Comparison of ENCODE assay signal across 8 cellular contexts in the genomic region with DNA sequence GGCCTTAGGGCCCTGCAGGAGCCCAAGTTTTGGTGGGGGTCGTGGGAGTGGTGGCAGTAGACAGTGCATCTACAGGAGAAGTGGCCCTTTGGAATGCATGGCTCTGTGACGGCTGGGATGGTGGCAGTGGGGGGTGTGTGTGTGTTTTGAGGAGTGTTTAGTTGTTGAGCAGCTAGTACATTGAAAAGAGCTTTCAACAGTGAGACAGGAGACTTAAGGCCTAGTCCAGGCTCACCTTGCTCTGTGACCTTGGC. TPM values are rescaled to one million over a fixed set of nuclear protein-coding genes. Genes with fewer than 3 reads are reported as not detected.
A peak's percentile ranks its signal among the peaks of the same experiment; 100 is the strongest.
DNase-seq lines count a peak whose midpoint lies in the region; ATAC-seq, FAIRE-seq and TF ChIP-seq lines count a peak whose summit lies in the region.

No MANE protein-coding gene starts in this region.

- H3F3A ChIP-seq in DOHH2 (ENCODE audit: control insufficient read depth, insufficient read depth), result peaks cover 9% of the 10 kb centered on the region

- peak in 2 of 4 donors; percentile 1 to 11 for ATAC-seq in pancreas
- ATAC-seq in HG03442 (IDR thresholded peaks at IDR 0.05; ENCODE audit: unreplicated experiment), result no peak
- ATAC-seq in GM21360 (IDR thresholded peaks at IDR 0.05; ENCODE audit: unreplicated experiment), result no peak

- in situ Hi-C loops in GM13976 (cut with MboI; ENCODE audit: low sequenced_read_pairs, unreplicated experiment), result no loop called here
- in situ Hi-C loops in KBM-7 (cut with MboI; ENCODE audit: low pct_unique_long_range_greater_than_20kb, low sequenced_read_pairs), result no loop called here

- peak overlapping the region; percentile 27; the same call in 1 of the 2 replicates for H3K27ac ChIP-seq in DOHH2 (ENCODE audit: low read depth, low read length)
- peak overlapping the region; percentile 86 to 96 (median 94) for H3K27ac ChIP-seq in pancreas

- H3K9me2 ChIP-seq in DOHH2 (replicated peaks; ENCODE audit: control insufficient read depth, low read length), result no peaks in the 10 kb centered on the region

- DNase-seq in OCI-M1 (lab: John Stamatoyannopoulos, UW) (peak; percentile 71), epithelial cell of proximal tubule (ENCODE audit: low read depth) (no peak), pancreas (peak in 1 of 6 donors; percentile 58), GM13976 (ENCODE audit: low spot score) (no peak), KBM-7 (no peak)

- 3 to 4% methylated on average over 2 of the region's 2 CpGs for WGBS in pancreas, 2 donors

- H3K9me3 ChIP-seq in DOHH2 (ENCODE audit: control insufficient read depth, insufficient read depth, low read length) (no peaks in the 10 kb centered on the region), pancreas (no peaks in the 10 kb centered on the region)

- H3K27me3 ChIP-seq in DOHH2 (ENCODE audit: control insufficient read depth, low read length) (no peaks in the 10 kb centered on the region), pancreas (no peaks in the 10 kb centered on the region)

- H3K4me1 ChIP-seq in DOHH2 (ENCODE audit: control insufficient read depth, low read length) (peaks cover 34% of the 10 kb centered on the region), pancreas (peaks cover 0 to 22% (median 19%) of the 10 kb centered on the region in 3 donors)

- no peaks in the 10 kb centered on the region for H3K79me2 ChIP-seq in DOHH2 (ENCODE audit: control insufficient read depth, low read length)

- no peaks in the 10 kb centered on the region for H3K36me3 ChIP-seq in DOHH2 (ENCODE audit: control insufficient read depth, low read length)
- H3K36me3 ChIP-seq in pancreas, result peaks cover 0 to 7% (median 0%) of the 10 kb centered on the region in 3 donors

- H3K4me2 ChIP-seq in DOHH2 (ENCODE audit: low read length), result peak overlapping the region; percentile 81

- no peak for FAIRE-seq in pancreas (lab: Jason Lieb, UNC)

- H3K4me3 ChIP-seq in DOHH2 (ENCODE audit: low read length), result peak overlapping the region; percentile 75
- H3K4me3 ChIP-seq in epithelial cell of proximal tubule (ENCODE audit: low read depth, low read length), result peak overlapping the region; percentile 67
- H3K4me3 ChIP-seq in pancreas, result peak overlapping the region; percentile 28 to 70 (median 59)

- H4K20me1 ChIP-seq in DOHH2 (ENCODE audit: control insufficient read depth, insufficient read depth, low read depth, low read length), result no peaks in the 10 kb centered on the region

- TF ChIP-seq CTCF in DOHH2 (IDR thresholded peaks at IDR 0.05; ENCODE audit: low read depth, low read length, poor library complexity, severe bottlenecking) (no peak), epithelial cell of proximal tubule (conservative IDR thresholded peaks at IDR 0.05; ENCODE audit: low read depth, low read length) (no peak), pancreas (IDR thresholded peaks at IDR 0.05) (no peak), GM13976 (IDR thresholded peaks at IDR 0.05; ENCODE audit: borderline replicate concordance, control extremely low read depth, extremely low read depth, insufficient read depth, missing control alignments) (no peak)

- intact Hi-C loops in pancreas (cut with DNase I), result no loop called here

RNA-seq across cellular contexts. Expression of a gene that starts 27.1 kb away (rescaled TPM):
- total RNA-seq in epithelial cell of proximal tubule, result 4.8 and 8.6 TPM in 2 replicates
- total RNA-seq in pancreas, result 1 to 10 TPM; 2.0 to 3.9 (median 2.8) TPM
- 1 to 10 TPM; 3.2 to 7.4 TPM for polyA plus RNA-seq in pancreas

RNA-seq across cellular contexts. Expression of a gene that starts 37.6 kb away (rescaled TPM):
- total RNA-seq in epithelial cell of proximal tubule (127 and 218 TPM in 2 replicates), pancreas (10 to 100 TPM; 48.1 to 76.3 (median 63.2) TPM)
- polyA plus RNA-seq in pancreas, result 10 to 100 TPM; 57.5 to 78.8 TPM

RNA-seq across cellular contexts. Expression of a gene that starts 44.2 kb away (rescaled TPM):
- total RNA-seq in epithelial cell of proximal tubule (not detected in 2 replicates), pancreas (1 to 10 TPM in 5 of 6 donors, under 1 TPM in 1; 0.75 to 5.9 (median 1.8) TPM)
- polyA plus RNA-seq in pancreas, result 1 to 10 TPM; 2.2 to 3.1 TPM
